29 cellular contexts compared by ENCODE assay signal in genomic region chr3:123804676-123805075, GRCh38.
"Had no signal": no experiment of that assay in that cellular context is flagged by ENCODE, and none has a peak within 500 bp of the region (broad histone marks: within the 10 kb centered on the region; RNA-seq: fewer than 3 reads in every experiment).

No MANE protein-coding gene starts in this region.

- H3K4me3 Mint-ChIP-seq: activated CD8-positive, alpha-beta T cell treated with anti-CD3 and anti-CD28 coated beads, Interleukin-2, amount 10 ng/mL, durations not matched to agents 7 days and 5 days; activated naive CD4-positive, alpha-beta T cell treated with anti-CD3 and anti-CD28 coated beads, Interleukin-2, amount 50 U/mL, for 24 hours; activated T-helper 1 cell treated with anti-CD3 and anti-CD28 coated beads, Interleukin-12 subunit alpha, Interleukin-12 subunit beta, Interleukin-2, Interleukin-4 antibody, amounts not matched to agents 30 ng/mL and 10 ng/mL and 1 ng/mL, durations not matched to agents 14 hours and 24 hours and 36 hours; WTC11 had no signal

- ATAC-seq: activated CD8-positive, alpha-beta T cell treated with anti-CD3 and anti-CD28 coated beads, Interleukin-2, amount 10 ng/mL, durations not matched to agents 7 days and 5 days; Panc1; WTC11 had no signal

- H3K36me3 ChIP-seq: SJCRH30 had no signal

- H3K27ac ChIP-seq: RWPE1, SJCRH30 had no signal

- H3K9me3 Mint-ChIP-seq: activated naive CD4-positive, alpha-beta T cell treated with anti-CD3 and anti-CD28 coated beads, Interleukin-2, amount 50 U/mL, for 24 hours; activated T-helper 1 cell treated with anti-CD3 and anti-CD28 coated beads, Interleukin-12 subunit alpha, Interleukin-12 subunit beta, Interleukin-2, Interleukin-4 antibody, amounts not matched to agents 30 ng/mL and 10 ng/mL and 1 ng/mL, durations not matched to agents 14 hours and 24 hours and 36 hours; WTC11 had no signal

- H3K4me1 Mint-ChIP-seq: activated naive CD4-positive, alpha-beta T cell treated with anti-CD3 and anti-CD28 coated beads, Interleukin-2, amount 50 U/mL, for 24 hours had no signal

- H3K9ac ChIP-seq: SK-N-SH had no signal

- H3K27ac Mint-ChIP-seq: activated CD8-positive, alpha-beta T cell treated with anti-CD3 and anti-CD28 coated beads, Interleukin-2, amount 10 ng/mL, durations not matched to agents 7 days and 5 days; activated naive CD4-positive, alpha-beta T cell treated with anti-CD3 and anti-CD28 coated beads, Interleukin-2, amount 50 U/mL, for 24 hours; activated T-helper 1 cell treated with anti-CD3 and anti-CD28 coated beads, Interleukin-12 subunit alpha, Interleukin-12 subunit beta, Interleukin-2, Interleukin-4 antibody, amounts not matched to agents 30 ng/mL and 10 ng/mL and 1 ng/mL, durations not matched to agents 14 hours and 24 hours and 36 hours; WTC11 had no signal

- H3K4me2 ChIP-seq: SK-N-SH had no signal

- DNase-seq: activated CD4-positive, alpha-beta T cell treated with anti-CD3 and anti-CD28 coated beads for 48 hours; activated CD4-positive, alpha-beta T cell treated with anti-CD3 and anti-CD28 coated beads, Interleukin-2, amount 50 U/mL, for 4 hours; activated CD4-positive, CD25-positive, alpha-beta regulatory T cell treated with anti-CD3 and anti-CD28 coated beads, Interleukin-2, amount 50 U/mL, for 72 hours; activated CD8-positive, alpha-beta memory T cell treated with anti-CD3 and anti-CD28 coated beads, Interleukin-2, amount 50 U/mL, for 48 hours; activated CD8-positive, alpha-beta T cell treated with anti-CD3 and anti-CD28 coated beads, Interleukin-2, amount 10 ng/mL, durations not matched to agents 7 days and 5 days; activated effector memory CD4-positive, alpha-beta T cell treated with Interleukin-2 at 50 U/mL for 16 hours; activated naive CD4-positive, alpha-beta T cell; activated T-cell treated with anti-CD3 and anti-CD28 coated beads, Interleukin-2, amount 50 U/mL, for 1 hour; aorta; central memory CD4-positive, alpha-beta T cell; NCI-H1092 treated with DMSO at 0.1 percent for 48 hours; NCI-H1417 treated with DMSO at 0.1 percent for 48 hours; NCI-H1694; NCI-H2029; NCI-H2107; NCI-H2171 treated with DMSO at 0.1 percent for 48 hours; NCI-H226; NCI-H526; NCI-H82; OCI-M1; Right ventricle myocardium superior; SJCRH30; SK-N-SH; T-helper 1 cell had no signal

- H3K4me3 ChIP-seq: SJCRH30 had no signal

- H3K9me3 ChIP-seq: SJCRH30, SK-N-SH had no signal

- H3K4me1 ChIP-seq: SJCRH30 had no signal

- H3K36me3 Mint-ChIP-seq: activated naive CD4-positive, alpha-beta T cell treated with anti-CD3 and anti-CD28 coated beads, Interleukin-2, amount 50 U/mL, for 24 hours; WTC11 had no signal
